1 cellular context compared by ENCODE assay signal in genomic region chr7:112898432-112899290, GRCh38.
TF ChIP-seq lines count a peak whose summit lies in the region.

No MANE protein-coding gene starts in this region.

TF ChIP-seq in HepG2, 621 proteins besides CTCF, POLR2A, EP300 and RAD21 (continued from another document and continues in another):
- no peak for TF ChIP-seq BATF2 (CRISPR knock-in tag; IDR thresholded peaks at IDR 0.05)
- no peak for TF ChIP-seq ZNF577 (CRISPR knock-in tag; IDR thresholded peaks at IDR 0.05; ENCODE audit: borderline replicate concordance, low read depth)
- no peak for TF ChIP-seq ZNF142 (CRISPR knock-in tag; IDR thresholded peaks at IDR 0.05)
- peak; percentile 65; the same call in 1 of the 2 replicates for TF ChIP-seq GATAD2A (CRISPR knock-in tag; IDR thresholded peaks at IDR 0.05)
- peak; percentile 33; the same call in 1 of the 2 replicates for TF ChIP-seq HOXA3 (CRISPR knock-in tag; IDR thresholded peaks at IDR 0.05)
- no peak for TF ChIP-seq CREM (IDR thresholded peaks at IDR 0.05)
- TF ChIP-seq CREM (CRISPR knock-in tag; IDR thresholded peaks at IDR 0.05) = no peak
- TF ChIP-seq ZNF235 (CRISPR knock-in tag; IDR thresholded peaks at IDR 0.05; ENCODE audit: borderline replicate concordance) = no peak
- TF ChIP-seq ZMAT5 (CRISPR knock-in tag; IDR thresholded peaks at IDR 0.05; ENCODE audit: borderline replicate concordance, low read depth) = no peak
- no peak for TF ChIP-seq BRF2 (CRISPR knock-in tag; IDR thresholded peaks at IDR 0.05)
- peak; percentile 41 for TF ChIP-seq TEAD3 (CRISPR knock-in tag; optimal IDR thresholded peaks at IDR 0.05; ENCODE audit: borderline replicate concordance)
- no peak for TF ChIP-seq EZH2 (conservative IDR thresholded peaks at IDR 0.05; ENCODE audit: low read depth, low read length)
- no peak for TF ChIP-seq DMAP1 (CRISPR knock-in tag; IDR thresholded peaks at IDR 0.05)
- no peak for TF ChIP-seq BRCA1 (CRISPR knock-in tag; IDR thresholded peaks at IDR 0.05)
- TF ChIP-seq GPBP1L1 (CRISPR knock-in tag; IDR thresholded peaks at IDR 0.05) = no peak
- TF ChIP-seq PLSCR1 (CRISPR knock-in tag; IDR thresholded peaks at IDR 0.05; ENCODE audit: borderline replicate concordance) = no peak
- TF ChIP-seq POLR2G (IDR thresholded peaks at IDR 0.05; ENCODE audit: low read depth, low read length) = no peak
- TF ChIP-seq HMGXB3 (CRISPR knock-in tag; IDR thresholded peaks at IDR 0.05; ENCODE audit: borderline replicate concordance) = no peak
- peak; percentile 28; the same call in 1 of the 2 replicates for TF ChIP-seq SOX5 (CRISPR knock-in tag; IDR thresholded peaks at IDR 0.05; ENCODE audit: borderline replicate concordance)
- TF ChIP-seq NBN (conservative IDR thresholded peaks at IDR 0.05) = no peak
- no peak for TF ChIP-seq YEATS2 (CRISPR knock-in tag; IDR thresholded peaks at IDR 0.05; ENCODE audit: borderline replicate concordance)
- no peak for TF ChIP-seq AKAP8 (CRISPR knock-in tag; IDR thresholded peaks at IDR 0.05)
- peak; percentile 68; the same call in 1 of the 2 replicates for TF ChIP-seq ZNF772 (CRISPR knock-in tag; IDR thresholded peaks at IDR 0.05)
- no peak; the same call in 1 of the 2 replicates for TF ChIP-seq ZNF350 (CRISPR knock-in tag; IDR thresholded peaks at IDR 0.05; ENCODE audit: borderline replicate concordance, low read depth)
- no peak for TF ChIP-seq ADNP (CRISPR knock-in tag; IDR thresholded peaks at IDR 0.05)
- TF ChIP-seq KLF16 (CRISPR knock-in tag; IDR thresholded peaks at IDR 0.05) = no peak
- TF ChIP-seq TFAP4 (IDR thresholded peaks at IDR 0.05; ENCODE audit: borderline replicate concordance, low read depth) = peak; percentile 92
- no peak for TF ChIP-seq ZKSCAN8 (CRISPR knock-in tag; IDR thresholded peaks at IDR 0.05; ENCODE audit: borderline replicate concordance)
- peak; percentile 91 for TF ChIP-seq MEIS2 (CRISPR knock-in tag; IDR thresholded peaks at IDR 0.05)
- no peak for TF ChIP-seq GABPA (IDR thresholded peaks at IDR 0.05; ENCODE audit: low read depth, low read length)
- no peak for TF ChIP-seq GABPA (CRISPR knock-in tag; IDR thresholded peaks at IDR 0.05; ENCODE audit: low read depth)
- no peak for TF ChIP-seq CREB3 (CRISPR knock-in tag; IDR thresholded peaks at IDR 0.05)
- TF ChIP-seq ZNF549 (CRISPR knock-in tag; IDR thresholded peaks at IDR 0.05) = no peak
- TF ChIP-seq MIER3 (CRISPR knock-in tag; IDR thresholded peaks at IDR 0.05; ENCODE audit: borderline replicate concordance) = peak; percentile 27; the same call in 1 of the 2 replicates
- peak; percentile 55; the same call in 1 of the 2 replicates for TF ChIP-seq TFE3 (CRISPR knock-in tag; IDR thresholded peaks at IDR 0.05)
- no peak for TF ChIP-seq ZXDC (CRISPR knock-in tag; IDR thresholded peaks at IDR 0.05)
